1 cellular context compared by ENCODE assay signal in the genomic region with DNA sequence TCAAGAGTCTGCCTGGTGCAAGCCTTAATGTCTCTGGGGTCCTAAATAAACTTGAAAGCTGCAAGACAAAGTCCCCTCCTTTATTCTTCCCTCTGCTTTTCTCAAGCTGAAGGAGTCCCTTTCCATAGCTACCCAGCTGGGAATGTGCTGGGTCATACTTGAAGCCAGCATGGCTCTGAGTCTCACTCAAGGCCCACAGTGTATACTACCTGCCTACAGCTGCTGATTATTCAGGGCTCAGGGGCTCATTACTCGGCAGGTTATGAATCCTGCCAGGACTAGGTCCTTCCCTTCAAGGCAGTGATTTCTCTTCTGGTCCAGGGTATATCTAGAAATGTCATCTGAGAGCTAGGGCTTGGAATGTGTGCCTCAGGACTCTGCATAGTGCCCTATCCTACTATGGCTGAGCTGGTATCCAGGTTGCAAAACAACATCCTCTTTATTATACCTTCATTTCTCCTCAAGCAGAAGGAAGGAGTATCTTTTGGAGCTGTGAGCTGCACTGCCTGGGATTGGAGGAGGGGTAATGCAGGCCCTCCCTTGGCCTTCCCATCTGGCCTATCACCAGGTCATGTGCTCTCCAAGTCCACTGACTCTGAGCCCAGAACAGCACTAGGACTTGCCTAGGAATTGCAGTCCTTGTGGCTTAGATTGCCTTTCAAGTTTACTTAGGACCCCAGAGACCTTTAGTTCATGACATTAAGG.
TF ChIP-seq lines count a peak whose summit lies in the region.

No MANE protein-coding gene starts in this region.

TF ChIP-seq in H1, 55 proteins besides CTCF, POLR2A, EP300 and RAD21:
- TF ChIP-seq TAF7 (optimal IDR thresholded peaks at IDR 0.05; ENCODE audit: borderline replicate concordance, low read depth, low read length) (no peak), PHF8 (conservative IDR thresholded peaks at IDR 0.05; ENCODE audit: low read depth, low read length) (no peak), RXRA (IDR thresholded peaks at IDR 0.05; ENCODE audit: insufficient read depth, low read depth, low read length) (no peak), NRF1 (IDR thresholded peaks at IDR 0.05; ENCODE audit: low read depth, low read length) (no peak), EZH2 (IDR thresholded peaks at IDR 0.05; ENCODE audit: low read depth, low read length, severe bottlenecking) (no peak)
